ENCODE assay signal across 7 cellular contexts in genomic region chr16:1152123-1152638, GRCh38. TPM values are rescaled to one million over a fixed set of nuclear protein-coding genes. Genes with fewer than 3 reads are reported as not detected.
DNase-seq lines count a peak whose midpoint lies in the region; ATAC-seq and TF ChIP-seq lines count a peak whose summit lies in the region.

No MANE protein-coding gene starts in this region.

- H3K9me3 ChIP-seq in testis = no peaks in the 10 kb centered on the region

- TF ChIP-seq CTCF in testis (IDR thresholded peaks at IDR 0.05) (no peak), HFFc6 (IDR thresholded peaks at IDR 0.05) (no peak), GM13976 (IDR thresholded peaks at IDR 0.05; ENCODE audit: borderline replicate concordance, control extremely low read depth, extremely low read depth, insufficient read depth, missing control alignments) (no peak)

- peak overlapping the region; percentile 76 for H3K18ac ChIP-seq in mesendoderm (ENCODE audit: low read length)

- H3K27me3 Mint-ChIP-seq in T-helper 1 cell treated with Interleukin-12 subunit alpha and Interleukin-12 subunit beta and Interleukin-4 antibody, amounts not matched to agents 30 μg/mL and 1 μg/mL, for 36 hours (ENCODE audit: low read depth) = peaks cover 17% of the 10 kb centered on the region
- H3K27me3 Mint-ChIP-seq in activated naive CD4-positive, alpha-beta T cell treated with anti-CD3 and anti-CD28 coated beads, Interleukin-2, amount 50 U/mL, for 24 hours = no peaks in the 10 kb centered on the region
- H3K27me3 Mint-ChIP-seq in HFFc6 (ENCODE audit: insufficient read depth) = peaks cover 7% of the 10 kb centered on the region

- H2BK15ac ChIP-seq in mesendoderm (replicated peaks; ENCODE audit: low read depth) = no peak overlapping the region

- TF ChIP-seq POLR2A in testis (IDR thresholded peaks at IDR 0.05) = no peak

- H3K9ac ChIP-seq in mesendoderm (ENCODE audit: low read length) = peak overlapping the region; percentile 59

- intact Hi-C loops in testis (cut with DNase I; ENCODE audit: low total_unique reads) = no loop called here

- H2BK5ac ChIP-seq in mesendoderm (ENCODE audit: low read length) = no peak overlapping the region

- no peak overlapping the region for H3K4ac ChIP-seq in mesendoderm (ENCODE audit: low read depth, low read length)

- H3K27ac Mint-ChIP-seq in T-helper 1 cell treated with Interleukin-12 subunit alpha and Interleukin-12 subunit beta and Interleukin-4 antibody, amounts not matched to agents 30 μg/mL and 1 μg/mL, for 36 hours = no peak overlapping the region
- H3K27ac Mint-ChIP-seq in activated naive CD4-positive, alpha-beta T cell treated with anti-CD3 and anti-CD28 coated beads, Interleukin-2, amount 50 U/mL, for 24 hours = no peak overlapping the region
- H3K27ac Mint-ChIP-seq in HFFc6 = no peak overlapping the region

- H2BK120ac ChIP-seq in mesendoderm (ENCODE audit: low read depth, low read length) = no peak overlapping the region

- H3K4me1 Mint-ChIP-seq in T-helper 1 cell treated with Interleukin-12 subunit alpha and Interleukin-12 subunit beta and Interleukin-4 antibody, amounts not matched to agents 30 μg/mL and 1 μg/mL, for 36 hours (ENCODE audit: low read depth) = no peaks in the 10 kb centered on the region
- H3K4me1 Mint-ChIP-seq in activated naive CD4-positive, alpha-beta T cell treated with anti-CD3 and anti-CD28 coated beads, Interleukin-2, amount 50 U/mL, for 24 hours = no peaks in the 10 kb centered on the region
- peaks cover 5% of the 10 kb centered on the region; the same call in 1 of the 2 replicates for H3K4me1 Mint-ChIP-seq in HFFc6 (ENCODE audit: low read depth)

- in situ Hi-C loops in GM13976 (cut with MboI; ENCODE audit: low sequenced_read_pairs, unreplicated experiment) = no loop called here

- ATAC-seq in HG02798 (IDR thresholded peaks at IDR 0.05; ENCODE audit: poor library complexity, unreplicated experiment) = no peak

- no peaks in the 10 kb centered on the region for H3K9me3 Mint-ChIP-seq in T-helper 1 cell treated with Interleukin-12 subunit alpha and Interleukin-12 subunit beta and Interleukin-4 antibody, amounts not matched to agents 30 μg/mL and 1 μg/mL, for 36 hours
- no peaks in the 10 kb centered on the region for H3K9me3 Mint-ChIP-seq in activated naive CD4-positive, alpha-beta T cell treated with anti-CD3 and anti-CD28 coated beads, Interleukin-2, amount 50 U/mL, for 24 hours
- H3K9me3 Mint-ChIP-seq in HFFc6 = no peaks in the 10 kb centered on the region

- H3K27ac ChIP-seq in mesendoderm (ENCODE audit: low read depth, low read length) (no peak overlapping the region), testis (peak overlapping the region; percentile 55 to 72)

- H3K4me2 ChIP-seq in mesendoderm (ENCODE audit: low read length) = peak overlapping the region; percentile 27

- H2AK5ac ChIP-seq in mesendoderm (ENCODE audit: low read length) = no peak overlapping the region

- DNase-seq in mesendoderm (peak; percentile 31), testis (no peak), HFFc6 (no peak), GM13976 (ENCODE audit: low spot score) (no peak)

- peak overlapping the region; percentile 45 for H3K23ac ChIP-seq in mesendoderm (ENCODE audit: low read length)

- no peak overlapping the region for H4K8ac ChIP-seq in mesendoderm (ENCODE audit: low read depth, low read length)

- H3K4me3 ChIP-seq in mesendoderm (ENCODE audit: low read length) (no peak overlapping the region), testis (peak overlapping the region; percentile 40 to 50)

- no peaks in the 10 kb centered on the region for H3K79me2 ChIP-seq in mesendoderm (ENCODE audit: control insufficient read depth, insufficient read depth, low read length)

- H3K36me3 Mint-ChIP-seq in T-helper 1 cell treated with Interleukin-12 subunit alpha and Interleukin-12 subunit beta and Interleukin-4 antibody, amounts not matched to agents 30 μg/mL and 1 μg/mL, for 36 hours (ENCODE audit: low read depth) = no peaks in the 10 kb centered on the region
- H3K36me3 Mint-ChIP-seq in activated naive CD4-positive, alpha-beta T cell treated with anti-CD3 and anti-CD28 coated beads, Interleukin-2, amount 50 U/mL, for 24 hours = no peaks in the 10 kb centered on the region
- H3K36me3 Mint-ChIP-seq in HFFc6 (ENCODE audit: low read depth) = no peaks in the 10 kb centered on the region

- no peaks in the 10 kb centered on the region for H3K27me3 ChIP-seq in mesendoderm (ENCODE audit: insufficient read depth, low read length, poor library complexity)
- H3K27me3 ChIP-seq in testis = no peaks in the 10 kb centered on the region

- no peaks in the 10 kb centered on the region for H3K79me1 ChIP-seq in mesendoderm (ENCODE audit: low read length)

- H3K4me1 ChIP-seq in mesendoderm (ENCODE audit: control insufficient read depth, low read depth, low read length) (no peaks in the 10 kb centered on the region), testis (peaks cover 23% of the 10 kb centered on the region)

- peak overlapping the region; percentile 78 for H3K56ac ChIP-seq in mesendoderm (ENCODE audit: low read length)

- no CpG with 5 or more reads among the region's 40 CpGs for WGBS in mesendoderm (ENCODE audit: extremely low coverage, insufficient coverage, low lambda C conversion rate)
- 7 to 8% methylated on average over 2 to 18 of the region's 40 CpGs for WGBS in testis, 2 donors

- H3K4me3 Mint-ChIP-seq in T-helper 1 cell treated with Interleukin-12 subunit alpha and Interleukin-12 subunit beta and Interleukin-4 antibody, amounts not matched to agents 30 μg/mL and 1 μg/mL, for 36 hours = peak overlapping the region; percentile 28
- peak overlapping the region; percentile 30 for H3K4me3 Mint-ChIP-seq in activated naive CD4-positive, alpha-beta T cell treated with anti-CD3 and anti-CD28 coated beads, Interleukin-2, amount 50 U/mL, for 24 hours
- H3K4me3 Mint-ChIP-seq in HFFc6 = no peak overlapping the region

- H3K36me3 ChIP-seq in mesendoderm (ENCODE audit: control insufficient read depth, insufficient read depth, low read length) = no peaks in the 10 kb centered on the region
- no peaks in the 10 kb centered on the region for H3K36me3 ChIP-seq in testis (ENCODE audit: low read depth, missing control alignments)

- no peak overlapping the region for H4K5ac ChIP-seq in mesendoderm (ENCODE audit: low read length)

RNA-seq across cellular contexts. Expression of gene CACNA1H, which starts 0.7 kb away (rescaled TPM):
- polyA plus RNA-seq in mesendoderm (2013, experiment 1 of 2) = 5.3 TPM
- polyA plus RNA-seq in mesendoderm (2013, experiment 2 of 2) = 4.9 TPM
- total RNA-seq in testis = 10 to 100 TPM; 55.9 to 69.0 TPM
- polyA plus RNA-seq in testis (ENCODE audit: insufficient read depth, low read depth, low replicate concordance) = 41.1 TPM
- total RNA-seq in HFFc6 (2021; fragmentation: NEBNext Ultra II Directional; extraction: Animal tissue kit (Norgen Biotek cat#: 25700)) = under 1 TPM in 2 of 6 experiments, not detected in 4; 0.03 to 0.05 TPM

RNA-seq across cellular contexts. Expression of gene C1QTNF8, which starts 56.1 kb away (rescaled TPM):
- polyA plus RNA-seq in mesendoderm (2013, experiment 1 of 2) = not detected
- polyA plus RNA-seq in mesendoderm (2013, experiment 2 of 2) = not detected
- 1 to 10 TPM; 1.3 to 2.7 TPM for total RNA-seq in testis
- not detected for polyA plus RNA-seq in testis (ENCODE audit: insufficient read depth, low read depth, low replicate concordance)
- not detected for total RNA-seq in HFFc6 (2021; fragmentation: NEBNext Ultra II Directional; extraction: Animal tissue kit (Norgen Biotek cat#: 25700))

Comparison
In these comparisons a context has a peak if more than half of its experiments do, and no peak if none do; other contexts are left out.
1. RNA of gene CACNA1H, which starts 0.7 kb away (total RNA-seq): 55.9 to 69.0 TPM in testis; 0.03 to 0.05 TPM in HFFc6; every median in the first group is over 10 times any median in the second.